8 cellular contexts compared by ENCODE assay signal in genomic region chr2:104873689-104874054, GRCh38. TPM values are rescaled to one million over a fixed set of nuclear protein-coding genes. Genes with fewer than 3 reads are reported as not detected.
DNase-seq lines count a peak whose midpoint lies in the region; ATAC-seq and TF ChIP-seq lines count a peak whose summit lies in the region.

No MANE protein-coding gene starts in this region.

- no peak for TF ChIP-seq POLR2A in testis (IDR thresholded peaks at IDR 0.05)

- intact Hi-C loops in activated naive CD4-positive, alpha-beta T cell treated with anti-CD3 and anti-CD28 coated beads for 36 hours (cut with micrococcal nuclease), result loop anchor here (2.0 to 10.0 kb wide), 3 partner anchors 21 to 459 kb away; no protein-coding TSS in a partner anchor
- intact Hi-C loops in testis (cut with DNase I; ENCODE audit: low total_unique reads), result no loop called here
- intact Hi-C loops in sciatic nerve (cut with DNase I), result no loop called here

- H3K4me3 Mint-ChIP-seq in activated naive CD4-positive, alpha-beta T cell treated with anti-CD3 and anti-CD28 coated beads for 36 hours, result peak overlapping the region; percentile 62

- H3K4me1 ChIP-seq in RWPE2 (ENCODE audit: insufficient read depth, poor library complexity, severe bottlenecking) (no peaks in the 10 kb centered on the region), testis (no peaks in the 10 kb centered on the region)

- WGBS in testis, 2 donors, result 15 to 27% methylated on average over 10 to 17 of the region's 17 CpGs

- H3K36me3 ChIP-seq in RWPE2 (ENCODE audit: low read depth) (no peaks in the 10 kb centered on the region), testis (ENCODE audit: low read depth, missing control alignments) (no peaks in the 10 kb centered on the region)

- H3K27me3 Mint-ChIP-seq in activated naive CD4-positive, alpha-beta T cell treated with anti-CD3 and anti-CD28 coated beads for 36 hours (ENCODE audit: low read depth), result peaks cover 66% of the 10 kb centered on the region

- H3K27ac ChIP-seq in RWPE2 (ENCODE audit: poor library complexity, severe bottlenecking) (no peak overlapping the region), testis (no peak overlapping the region)

- no peak overlapping the region for H3K27ac Mint-ChIP-seq in activated naive CD4-positive, alpha-beta T cell treated with anti-CD3 and anti-CD28 coated beads for 36 hours

- ATAC-seq in RWPE2 (ENCODE audit: low read depth) (no peak), sciatic nerve (no peak), GM18870 (IDR thresholded peaks at IDR 0.05; ENCODE audit: unreplicated experiment) (no peak)

- CTCF ChIA-PET in activated naive CD4-positive, alpha-beta T cell treated with anti-CD3 and anti-CD28 coated beads for 36 hours (lab: Charles Lee), result interaction anchor here (0.7 to 2.7 kb wide), 3 partner anchors 24 to 353 kb away, joined by 3 to 7 read pairs (median 3); no protein-coding TSS in a partner anchor

- no peaks in the 10 kb centered on the region for H3K9me3 ChIP-seq in RWPE2 (ENCODE audit: severe bottlenecking)
- peaks cover 2% of the 10 kb centered on the region for H3K9me3 ChIP-seq in iPS-18c (ENCODE audit: control insufficient read depth, insufficient read depth, low read length)
- H3K9me3 ChIP-seq in testis, result no peaks in the 10 kb centered on the region

- DNase-seq in activated naive CD4-positive, alpha-beta T cell treated with anti-CD3 and anti-CD28 coated beads for 36 hours, result no peak
- no peak for DNase-seq in activated naive CD4-positive, alpha-beta T cell treated with anti-CD3 and anti-CD28 coated beads, Interleukin-2, amount 50 U/mL, for 16 hours
- DNase-seq in RWPE2 (ENCODE audit: low spot score), result no peak
- DNase-seq in testis, result no peak
- DNase-seq in sciatic nerve (ENCODE audit: low spot score), result no peak
- no peak for DNase-seq in effector CD4-positive, alpha-beta T cell

- no peaks in the 10 kb centered on the region for H3K9me3 Mint-ChIP-seq in activated naive CD4-positive, alpha-beta T cell treated with anti-CD3 and anti-CD28 coated beads for 36 hours

- H3K4me3 ChIP-seq in RWPE2 (ENCODE audit: severe bottlenecking), result peak overlapping the region; percentile 28
- H3K4me3 ChIP-seq in iPS-18c (ENCODE audit: insufficient read depth, low read depth, low read length), result peak overlapping the region; percentile 70
- H3K4me3 ChIP-seq in testis, result peak overlapping the region; percentile 55 to 60

- no peaks in the 10 kb centered on the region for H3K36me3 Mint-ChIP-seq in activated naive CD4-positive, alpha-beta T cell treated with anti-CD3 and anti-CD28 coated beads for 36 hours (ENCODE audit: low read depth)

- peaks cover 9% of the 10 kb centered on the region for H3K4me1 Mint-ChIP-seq in activated naive CD4-positive, alpha-beta T cell treated with anti-CD3 and anti-CD28 coated beads for 36 hours (ENCODE audit: low read depth)

- peak; percentile 37 for TF ChIP-seq CTCF in RWPE2 (IDR thresholded peaks at IDR 0.05; ENCODE audit: poor library complexity, severe bottlenecking)
- TF ChIP-seq CTCF in testis (IDR thresholded peaks at IDR 0.05), result peak in 1 of 3 experiments; percentile 4

- H3K27me3 ChIP-seq in RWPE2 (ENCODE audit: insufficient read depth, poor library complexity, severe bottlenecking) (peaks cover 83% of the 10 kb centered on the region), testis (no peaks in the 10 kb centered on the region)

RNA-seq across cellular contexts. Expression of gene POU3F3, which starts 19.8 kb away (rescaled TPM):
- total RNA-seq in activated naive CD4-positive, alpha-beta T cell treated with anti-CD3 and anti-CD28 coated beads for 36 hours, result not detected
- total RNA-seq in testis (1 to 10 TPM in 1 of 2 donors, under 1 TPM in 1; 0.71 to 1.7 TPM), sciatic nerve (not detected)
- polyA plus RNA-seq in testis (ENCODE audit: insufficient read depth, low read depth, low replicate concordance), result 0.96 TPM
